22 cellular contexts compared by ENCODE assay signal in genomic region chr5:160219411-160219810, GRCh38. TPM values are rescaled to one million over a fixed set of nuclear protein-coding genes. Genes with fewer than 3 reads are reported as not detected.
DNase-seq lines count a peak whose midpoint lies in the region; ATAC-seq and TF ChIP-seq lines count a peak whose summit lies in the region.
"Had no signal": no experiment of that assay in that cellular context is flagged by ENCODE, and none has a peak within 500 bp of the region (broad histone marks: within the 10 kb centered on the region; RNA-seq: fewer than 3 reads in every experiment).

No MANE protein-coding gene starts in this region.

- H3K9me3 ChIP-seq in Peyer's patch (no peaks in the 10 kb centered on the region), hepatocyte (ENCODE audit: low read depth) (no peaks in the 10 kb centered on the region), spleen (no peaks in the 10 kb centered on the region)
- H3K9me3 ChIP-seq: BE2C, Caco-2 had no signal

- no peak overlapping the region for H2AFZ ChIP-seq in hepatocyte

- H3K9me2 ChIP-seq in hepatocyte (replicated peaks; ENCODE audit: insufficient read depth) = no peaks in the 10 kb centered on the region

- 61% methylated on average over 4 of the region's 4 CpGs for WGBS in hepatocyte (ENCODE audit: low lambda C conversion rate, missing lambda C conversion rate)
- WGBS in spleen, 5 donors = 56 to 73% (median 63%) methylated on average over 4 of the region's 4 CpGs

- DNase-seq in Peyer's patch (peak in 2 of 3 donors; percentile 70 to 79), hepatocyte (ENCODE audit: low spot score) (no peak), spleen (no peak), T-cell (no peak), DMS53 (lab: John Stamatoyannopoulos, UW) (no peak)
- DNase-seq: 8988T; ACHN; BE2C; Caco-2; Calu3; CD4-positive, alpha-beta T cell; CD8-positive, alpha-beta T cell; DMS79; DND-41; EL; GDM1 had no signal

- no peak overlapping the region for H3K4me2 ChIP-seq in hepatocyte

- H3K27ac ChIP-seq in Peyer's patch = peak overlapping the region in 3 of 4 donors; percentile 12 to 80 (median 65)
- peak overlapping the region; percentile 55 for H3K27ac ChIP-seq in hepatocyte
- H3K27ac ChIP-seq in spleen = peak overlapping the region; percentile 48 to 77 (median 70)
- H3K27ac ChIP-seq: C4-2B had no signal

- H3K79me2 ChIP-seq in hepatocyte = no peaks in the 10 kb centered on the region

- TF ChIP-seq POLR2A in Peyer's patch (IDR thresholded peaks at IDR 0.05) (no peak), spleen (IDR thresholded peaks at IDR 0.05) (no peak)

- H4K20me1 ChIP-seq in hepatocyte (ENCODE audit: insufficient read depth, poor library complexity, severe bottlenecking) = no peaks in the 10 kb centered on the region
- H4K20me1 ChIP-seq: BLaER1 treated with 17β-estradiol and CSF1 and Interleukin-3, amounts not matched to agents 10 nM and 100 nM had no signal

- H3K27me3 ChIP-seq in Peyer's patch (no peaks in the 10 kb centered on the region), hepatocyte (no peaks in the 10 kb centered on the region), spleen (replicated peaks in 1 of 7) (no peaks in the 10 kb centered on the region)
- H3K27me3 ChIP-seq: BE2C; BLaER1 treated with 17β-estradiol and CSF1 and Interleukin-3, amounts not matched to agents 10 nM and 100 nM had no signal

- H3K27me3 Mint-ChIP-seq in T-cell = peaks cover 5 to 7% of the 10 kb centered on the region in 2 donors

- intact Hi-C loops in spleen (cut with DNase I; ENCODE audit: low total_unique reads) = no loop called here

- H3K4me3 Mint-ChIP-seq in T-cell = no peak overlapping the region
- H3K4me3 Mint-ChIP-seq: CD4-positive, alpha-beta T cell; CD8-positive, alpha-beta T cell had no signal

- POLR2A ChIA-PET in T-cell (lab: Charles Lee) = no interaction called here

- H3K4me1 Mint-ChIP-seq in T-cell = no peaks in the 10 kb centered on the region

- peaks cover 0 to 26% (median 2%) of the 10 kb centered on the region in 4 donors for H3K4me1 ChIP-seq in Peyer's patch
- no peaks in the 10 kb centered on the region for H3K4me1 ChIP-seq in hepatocyte (ENCODE audit: insufficient read depth)
- H3K4me1 ChIP-seq in spleen = peaks cover 0 to 5% (median 0%) of the 10 kb centered on the region in 6 donors
- H3K4me1 ChIP-seq: BE2C had no signal

- CTCF ChIA-PET in T-cell (lab: Charles Lee) = no interaction called here

- H3K4me3 ChIP-seq in Peyer's patch (no peak overlapping the region), hepatocyte (no peak overlapping the region), spleen (no peak overlapping the region)
- H3K4me3 ChIP-seq: BLaER1 treated with 17β-estradiol and CSF1 and Interleukin-3, amounts not matched to agents 10 nM and 100 nM; GM12878 had no signal

- ATAC-seq in GM18870 (IDR thresholded peaks at IDR 0.05; ENCODE audit: unreplicated experiment) = no peak
- no peak for ATAC-seq in T-cell (replicated peaks in 1 of 4)
- no peak for ATAC-seq in HG03432 (IDR thresholded peaks at IDR 0.05; ENCODE audit: unreplicated experiment)
- ATAC-seq: CD8-positive, alpha-beta T cell; GM12878 had no signal

- no peaks in the 10 kb centered on the region for H3K36me3 Mint-ChIP-seq in T-cell
- H3K36me3 Mint-ChIP-seq: CD8-positive, alpha-beta T cell had no signal

- H3K36me3 ChIP-seq in Peyer's patch (no peaks in the 10 kb centered on the region), hepatocyte (replicated peaks; ENCODE audit: insufficient read depth, low read depth) (no peaks in the 10 kb centered on the region), spleen (no peaks in the 10 kb centered on the region)
- H3K36me3 ChIP-seq: BE2C; BLaER1 treated with 17β-estradiol and CSF1 and Interleukin-3, amounts not matched to agents 10 nM and 100 nM had no signal

- H3K9me3 Mint-ChIP-seq in T-cell = no peaks in the 10 kb centered on the region
- H3K9me3 Mint-ChIP-seq: CD4-positive, alpha-beta T cell; CD8-positive, alpha-beta T cell had no signal

- H3K27ac Mint-ChIP-seq in T-cell = no peak overlapping the region
- H3K27ac Mint-ChIP-seq: CD4-positive, alpha-beta T cell; CD8-positive, alpha-beta T cell had no signal

- TF ChIP-seq CTCF in Peyer's patch (IDR thresholded peaks at IDR 0.05) = no peak
- TF ChIP-seq CTCF in hepatocyte (IDR thresholded peaks at IDR 0.05; ENCODE audit: poor library complexity) = no peak
- TF ChIP-seq CTCF in spleen (IDR thresholded peaks at IDR 0.05 in 8 of 11, conservative IDR thresholded peaks at IDR 0.05 in 3 of 11) = no peak

RNA-seq across cellular contexts. Expression of gene FABP6, which starts 9.9 kb away (rescaled TPM):
- total RNA-seq in Peyer's patch (1,000 to 10,000 TPM; 1,180 to 6,474 (median 2,517) TPM), hepatocyte (51.5 and 55.7 TPM in 2 replicates), spleen (not detected), T-cell (not detected)
- polyA plus RNA-seq in hepatocyte (7.2 and 12.2 TPM in 2 replicates), spleen (under 1 TPM in 1 of 3 donors, not detected in 2; 0.24 TPM)
- total RNA-seq: Caco-2; CD4-positive, alpha-beta T cell; CD8-positive, alpha-beta T cell had no signal
- polyA plus RNA-seq: AG04450 had no signal

Comparison
In these comparisons a context has a peak if more than half of its experiments do, and no peak if none do; other contexts are left out.
1. DNase-seq: peak in Peyer's patch (2 of 3); none in hepatocyte (single experiment), spleen (single experiment), T-cell (0 of 34) and DMS53 (single experiment).
2. RNA of gene FABP6, which starts 9.9 kb away (total RNA-seq): 1,180 to 6,474 TPM in Peyer's patch and 51.5 to 55.7 TPM in hepatocyte; not detected in spleen and not detected in T-cell; every median in the first group is over 10 times any median in the second.
3. Peak in every context shown above with its lines, with median percentiles within 50 percentile points of each other: H3K27ac ChIP-seq.